9 cellular contexts compared by ENCODE assay signal in the genomic region with DNA sequence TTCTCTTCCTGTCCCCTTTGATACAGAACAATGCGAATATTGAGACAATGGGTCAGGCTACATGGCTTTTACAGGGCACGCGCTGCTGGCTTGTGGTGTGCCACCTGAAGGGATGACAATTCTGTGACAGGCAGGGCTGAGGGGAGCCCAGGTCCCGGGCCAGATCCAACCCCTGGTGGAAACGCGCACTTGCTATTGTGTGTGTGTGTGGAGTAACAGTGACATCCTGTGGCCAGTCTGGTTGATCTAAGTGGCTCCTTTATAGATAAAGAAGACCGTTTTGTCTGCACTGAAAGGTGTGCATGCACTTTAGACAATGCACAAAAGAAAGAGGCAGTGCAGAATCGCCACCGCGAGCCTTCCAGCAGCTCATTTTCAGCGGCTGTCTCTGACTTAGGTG.
DNase-seq lines count a peak whose midpoint lies in the region; ATAC-seq and TF ChIP-seq lines count a peak whose summit lies in the region.
"Had no signal": no experiment of that assay in that cellular context is flagged by ENCODE, and none has a peak within 500 bp of the region (broad histone marks: within the 10 kb centered on the region; RNA-seq: fewer than 3 reads in every experiment).

No MANE protein-coding gene starts in this region.

- TF ChIP-seq CTCF in A673 (conservative IDR thresholded peaks at IDR 0.05; ENCODE audit: low read depth, low read length), result peak; percentile 39; the same call in 1 of the 2 replicates
- 0 out of 2 replicates have a peak, but pooled peaks have one; percentile 19 for TF ChIP-seq CTCF in PC-9 (conservative IDR thresholded peaks at IDR 0.05)
- peak; percentile 22 for TF ChIP-seq CTCF in glutamatergic neuron (IDR thresholded peaks at IDR 0.05; ENCODE audit: partially characterized antibody, unreplicated experiment)

- POLR2A ChIA-PET in A673 (lab: Charles Lee; ENCODE audit: low non-redundant PET) (no interaction called here), PC-9 (lab: Charles Lee; ENCODE audit: unreplicated experiment) (no interaction called here)

- no peak overlapping the region for H3K4me2 ChIP-seq in PC-9

- H3K79me2 ChIP-seq in PC-9 (ENCODE audit: low read depth), result no peaks in the 10 kb centered on the region

- H3K36me3 ChIP-seq in A673 (ENCODE audit: insufficient read depth, low read length, poor library complexity, severe bottlenecking) (no peaks in the 10 kb centered on the region), PC-9 (ENCODE audit: low read depth) (no peaks in the 10 kb centered on the region)
- H3K36me3 ChIP-seq: cardiac muscle cell had no signal

- CTCF ChIA-PET in A673 (lab: Charles Lee) (no interaction called here), PC-9 (lab: Charles Lee) (no interaction called here)

- no peaks in the 10 kb centered on the region for H3F3A ChIP-seq in PC-9 (ENCODE audit: insufficient read depth, low read depth)

- H3K27ac Mint-ChIP-seq in glutamatergic neuron (ENCODE audit: unreplicated experiment), result no peak overlapping the region

- BruUV-seq in A673 (replicated peaks; lab: Mats Ljungman, UMichigan) (no TSS peak), PC-9 (replicated peaks; lab: Mats Ljungman, UMichigan) (no TSS peak)

- no peaks in the 10 kb centered on the region for H4K20me1 ChIP-seq in PC-9 (ENCODE audit: insufficient read depth)

- H2AFZ ChIP-seq in PC-9, result no peak overlapping the region

- peaks cover 4% of the 10 kb centered on the region for H3K27me3 Mint-ChIP-seq in glutamatergic neuron (ENCODE audit: unreplicated experiment)
- H3K27me3 Mint-ChIP-seq in activated T-cell treated with anti-CD3 and anti-CD28 coated beads, Interleukin-2, amount 50 U/mL, for 4 hours (ENCODE audit: low read depth), result peaks cover 5% of the 10 kb centered on the region

- no peak overlapping the region for H3K27ac ChIP-seq in A673 (ENCODE audit: low read depth, low read length, poor library complexity, severe bottlenecking)
- H3K27ac ChIP-seq in PC-9, result no peak overlapping the region
- H3K27ac ChIP-seq: cardiac muscle cell had no signal

- H3K9me3 ChIP-seq in A673 (ENCODE audit: low read depth, low read length, poor library complexity, severe bottlenecking) (no peaks in the 10 kb centered on the region), PC-9 (ENCODE audit: insufficient read depth, low read depth) (no peaks in the 10 kb centered on the region)

- no peaks in the 10 kb centered on the region for H3K36me3 Mint-ChIP-seq in glutamatergic neuron (ENCODE audit: unreplicated experiment)
- H3K36me3 Mint-ChIP-seq in activated T-cell treated with anti-CD3 and anti-CD28 coated beads, Interleukin-2, amount 50 U/mL, for 4 hours (ENCODE audit: insufficient read depth), result no peaks in the 10 kb centered on the region

- peak; percentile 25 for DNase-seq in A673 (ENCODE audit: low spot score)
- peak; percentile 8 for DNase-seq in ELR (ENCODE audit: low read depth)
- DNase-seq in PC-9, result no peak
- peak; percentile 52 for DNase-seq in glutamatergic neuron
- DNase-seq in ureter (ENCODE audit: low spot score), result no peak
- DNase-seq in activated T-cell treated with anti-CD3 and anti-CD28 coated beads, Interleukin-2, amount 50 U/mL, for 4 hours, result no peak

- intact Hi-C loops in A673 (cut with micrococcal nuclease; ENCODE audit: unreplicated experiment), result no loop called here
- intact Hi-C loops in PC-9 (cut with micrococcal nuclease; ENCODE audit: unreplicated experiment), result no loop called here

- no peaks in the 10 kb centered on the region for H3K9me3 Mint-ChIP-seq in glutamatergic neuron (ENCODE audit: unreplicated experiment)
- no peaks in the 10 kb centered on the region for H3K9me3 Mint-ChIP-seq in activated T-cell treated with anti-CD3 and anti-CD28 coated beads, Interleukin-2, amount 50 U/mL, for 4 hours

- H3K27me3 ChIP-seq in A673 (replicated peaks; ENCODE audit: insufficient read depth, low read depth, low read length, poor library complexity) (peaks cover 49% of the 10 kb centered on the region), PC-9 (ENCODE audit: insufficient read depth, low read depth) (peaks cover 2% of the 10 kb centered on the region; the same call in 1 of the 2 replicates)

- H3K4me3 Mint-ChIP-seq in glutamatergic neuron (ENCODE audit: unreplicated experiment), result no peak overlapping the region
- no peak overlapping the region for H3K4me3 Mint-ChIP-seq in activated T-cell treated with anti-CD3 and anti-CD28 coated beads, Interleukin-2, amount 50 U/mL, for 4 hours

- no peaks in the 10 kb centered on the region for H3K9me2 ChIP-seq in PC-9 (ENCODE audit: insufficient read depth)

- peaks cover 10% of the 10 kb centered on the region for H3K4me1 Mint-ChIP-seq in glutamatergic neuron (ENCODE audit: low read depth, unreplicated experiment)
- no peaks in the 10 kb centered on the region for H3K4me1 Mint-ChIP-seq in activated T-cell treated with anti-CD3 and anti-CD28 coated beads, Interleukin-2, amount 50 U/mL, for 4 hours (ENCODE audit: low read depth)

- ATAC-seq in HG03025 (IDR thresholded peaks at IDR 0.05; ENCODE audit: low FRiP score, unreplicated experiment) (no peak), GM21528 (IDR thresholded peaks at IDR 0.05; ENCODE audit: low FRiP score, unreplicated experiment) (no peak)
- no peak for ATAC-seq in activated T-cell treated with anti-CD3 and anti-CD28 coated beads, Interleukin-2, amount 50 U/mL, for 4 hours

- H3K4me1 ChIP-seq in A673 (ENCODE audit: insufficient read depth, low read length, poor library complexity, severe bottlenecking) (no peaks in the 10 kb centered on the region), PC-9 (replicated peaks; ENCODE audit: insufficient read depth) (no peaks in the 10 kb centered on the region)

- no peak overlapping the region for H3K4me3 ChIP-seq in A673 (ENCODE audit: low read depth, low read length, poor library complexity, severe bottlenecking)
- H3K4me3 ChIP-seq in PC-9, result no peak overlapping the region
- H3K4me3 ChIP-seq: cardiac muscle cell had no signal

Comparison
In these comparisons a context has a peak if more than half of its experiments do, and no peak if none do; other contexts are left out.
1. DNase-seq: peak in A673 (single experiment), ELR (single experiment) and glutamatergic neuron (single experiment); none in PC-9 (0 of 2), ureter (single experiment) and activated T-cell treated with anti-CD3 and anti-CD28 coated beads, Interleukin-2, amount 50 U/mL, for 4 hours (single experiment).
2. Peak in every context shown above with its lines, with median percentiles within 50 percentile points of each other: CTCF ChIP-seq.